ENCODE assay signal across 25 cellular contexts in the genomic region with DNA sequence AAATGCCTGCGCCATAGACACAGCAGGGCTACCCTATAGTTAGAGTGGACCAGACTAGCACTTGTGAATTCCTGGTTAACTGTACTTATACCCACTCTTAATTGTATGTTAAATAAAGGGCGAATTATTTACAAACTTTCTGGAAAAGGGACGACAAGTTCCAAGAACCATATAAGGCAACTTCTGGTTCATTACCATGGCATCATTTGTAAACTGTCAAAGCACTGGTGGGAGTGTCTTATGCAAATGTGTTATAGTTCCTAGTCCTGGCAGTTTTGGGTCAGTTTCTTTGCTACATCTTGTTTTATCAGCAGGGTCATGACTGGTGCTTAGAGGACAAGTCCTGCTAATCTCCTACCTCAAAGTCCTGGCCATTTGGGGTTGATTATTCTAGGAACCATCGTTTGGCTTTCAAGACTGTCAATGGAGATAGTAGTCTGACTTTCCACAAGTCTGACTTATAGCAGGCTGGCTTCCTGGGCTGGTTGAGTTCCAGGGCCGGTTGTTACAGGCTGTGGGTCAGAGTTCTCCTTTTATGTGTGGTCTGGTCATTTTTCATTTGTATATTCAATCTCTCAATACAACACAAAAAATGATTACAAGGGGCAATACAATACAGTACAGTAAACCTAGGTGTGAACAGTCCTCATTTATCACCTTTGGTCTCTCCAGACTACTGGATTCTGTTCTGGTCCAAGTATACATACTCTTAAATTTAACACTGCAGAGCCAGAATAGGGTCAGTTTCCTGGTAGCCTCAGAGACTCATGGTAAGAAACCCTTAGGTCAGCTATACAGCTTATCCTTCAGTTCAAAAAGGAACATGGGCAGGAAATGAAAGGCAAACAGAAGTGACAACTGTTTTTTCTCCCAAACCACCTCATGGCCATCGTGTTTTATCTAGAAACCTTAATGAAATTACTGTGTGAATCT. TPM values are rescaled to one million over a fixed set of nuclear protein-coding genes. Genes with fewer than 3 reads are reported as not detected.
"Had no signal": no experiment of that assay in that cellular context is flagged by ENCODE, and none has a peak within 500 bp of the region (broad histone marks: within the 10 kb centered on the region; RNA-seq: fewer than 3 reads in every experiment).

No MANE protein-coding gene starts in this region.

- H3K9me3 ChIP-seq: esophagus muscularis mucosa, spleen, thoracic aorta, upper lobe of left lung had no signal

- DNase-seq: activated B cell treated with CpG ODN at 0.5 μM for 24 hours; activated CD4-positive, alpha-beta T cell treated with anti-CD3 and anti-CD28 coated beads for 36 hours; activated CD4-positive, alpha-beta T cell treated with anti-CD3 and anti-CD28 coated beads, Interleukin-2, amount 50 U/mL, for 4 hours; activated CD8-positive, alpha-beta memory T cell treated with anti-CD3 and anti-CD28 coated beads for 24 hours; activated CD8-positive, alpha-beta memory T cell treated with anti-CD3 and anti-CD28 coated beads, Interleukin-2, amount 50 U/mL, for 4 hours; activated naive CD4-positive, alpha-beta T cell; activated naive CD8-positive, alpha-beta T cell treated with anti-CD3 and anti-CD28 coated beads for 36 hours; activated T-cell treated with anti-CD3 and anti-CD28 coated beads, Interleukin-2, amount 50 U/mL, for 4 hours; dorsolateral prefrontal cortex; effector memory CD8-positive, alpha-beta T cell; glutamatergic neuron; hippocampal formation; nucleus accumbens; posterior cingulate gyrus; spleen; stimulated activated CD4-positive, alpha-beta T cell treated with anti-CD3 and anti-CD28 coated beads, Interleukin-4, amount 100 ng/mL, for 1 hour; stimulated activated naive CD4-positive, alpha-beta T cell treated with Interleukin-2 at 50 U/mL for 16 hours; upper lobe of left lung had no signal

- ATAC-seq: activated CD4-positive, alpha-beta T cell treated with anti-CD3 and anti-CD28 coated beads for 36 hours; activated T-cell treated with anti-CD3 and anti-CD28 coated beads, Interleukin-2, amount 50 U/mL, for 4 hours; effector memory CD8-positive, alpha-beta T cell had no signal

- H3K4me3 ChIP-seq: dorsolateral prefrontal cortex, esophagus muscularis mucosa, spleen, thoracic aorta, upper lobe of left lung had no signal

- H3K27ac ChIP-seq: esophagus muscularis mucosa, spleen, thoracic aorta, upper lobe of left lung had no signal

- H3K4me1 ChIP-seq: esophagus muscularis mucosa, spleen had no signal

- H3K36me3 ChIP-seq: esophagus muscularis mucosa, spleen, thoracic aorta, upper lobe of left lung had no signal

- H3K27me3 ChIP-seq: upper lobe of left lung had no signal

RNA-seq across cellular contexts. Expression of gene CFAP95, which starts 8.3 kb away (rescaled TPM):
- total RNA-seq: activated B cell treated with CpG ODN at 0.5 μM for 24 hours; activated CD4-positive, alpha-beta T cell treated with anti-CD3 and anti-CD28 coated beads for 36 hours; activated T-cell treated with anti-CD3 and anti-CD28 coated beads, Interleukin-2, amount 50 U/mL, for 4 hours; endothelial cell of umbilical vein; esophagus muscularis mucosa; frontal cortex; liver; mononuclear cell; spleen; thoracic aorta had no signal
- polyA plus RNA-seq: endothelial cell of umbilical vein, liver, neural cell, spleen had no signal
